In the genomic region with DNA sequence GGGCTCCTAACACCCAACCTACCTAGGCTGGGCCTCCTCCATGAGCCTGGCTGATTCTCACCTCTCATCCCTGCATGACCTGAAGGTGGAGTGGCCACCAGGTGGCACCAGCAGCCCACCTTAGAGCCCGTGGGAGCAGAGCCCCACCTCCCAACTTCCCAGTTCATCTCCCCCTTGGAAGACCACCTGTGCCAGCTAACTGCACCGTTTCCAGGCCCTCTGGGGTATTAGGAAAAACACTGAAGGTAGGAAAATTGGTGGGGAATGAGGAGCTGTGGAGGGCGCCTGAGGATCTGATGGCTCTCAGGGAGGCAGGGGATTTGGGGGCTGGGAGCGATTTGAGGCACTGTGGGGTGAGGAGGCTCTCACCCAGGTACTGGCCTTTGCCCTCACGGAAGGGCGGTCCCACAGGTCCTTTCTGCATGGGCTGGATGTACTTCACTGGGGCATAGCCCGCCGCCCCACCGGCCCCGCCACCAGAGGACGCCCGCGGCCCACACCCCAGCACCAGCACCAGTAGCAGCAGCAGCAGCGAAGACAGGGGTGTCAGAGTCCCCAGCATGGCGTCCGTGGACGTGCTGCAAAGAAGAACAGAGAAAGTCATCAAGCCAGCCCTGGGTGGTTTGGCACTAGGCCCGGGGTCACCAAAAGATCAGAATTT, we compare ENCODE assay signal across 8 cellular contexts. TPM values are rescaled to one million over a fixed set of nuclear protein-coding genes. Genes with fewer than 3 reads are reported as not detected.
DNase-seq lines count a peak whose midpoint lies in the region; ATAC-seq and TF ChIP-seq lines count a peak whose summit lies in the region.

No MANE protein-coding gene starts in this region.

- no peaks in the 10 kb centered on the region for H3K9me2 ChIP-seq in Loucy (replicated peaks; ENCODE audit: low read depth, low read length)

- peak overlapping the region; percentile 48 for H3K4me3 Mint-ChIP-seq in activated naive CD8-positive, alpha-beta T cell treated with anti-CD3 and anti-CD28 coated beads, Interleukin-2, amount 10 ng/mL, durations not matched to agents 7 days and 5 days

- POLR2A ChIA-PET in activated naive CD8-positive, alpha-beta T cell treated with anti-CD3 and anti-CD28 coated beads, Interleukin-2, amount 10 ng/mL, durations not matched to agents 7 days and 5 days (lab: Charles Lee) = interaction anchor here (1.0 kb wide), 1 partner anchor 36 kb away, joined by 6 read pairs; no protein-coding TSS in a partner anchor

- TF ChIP-seq CTCF in Loucy (conservative IDR thresholded peaks at IDR 0.05; ENCODE audit: low read length) (peak; percentile 91), cardiac muscle cell (IDR thresholded peaks at IDR 0.05; ENCODE audit: low read depth, low read length) (peak; percentile 65), psoas muscle (IDR thresholded peaks at IDR 0.05) (peak; percentile 86)

- 35 to 39% (median 35%) methylated on average over 17 to 18 of the region's 18 CpGs for WGBS in psoas muscle, 3 donors
- 33 to 36% methylated on average over 18 of the region's 18 CpGs for WGBS in aorta, 2 donors

- ATAC-seq in activated naive CD8-positive, alpha-beta T cell treated with anti-CD3 and anti-CD28 coated beads, Interleukin-2, amount 10 ng/mL, durations not matched to agents 7 days and 5 days (ENCODE audit: low read depth) = peak; percentile 85
- peak; percentile 87 to 94 (median 90) for ATAC-seq in psoas muscle
- peak; percentile 89 for ATAC-seq in aorta (ENCODE audit: low FRiP score)
- no peak for ATAC-seq in HG03354 (IDR thresholded peaks at IDR 0.05; ENCODE audit: poor library complexity, severe bottlenecking, unreplicated experiment)

- no peaks in the 10 kb centered on the region for H3F3A ChIP-seq in Loucy (ENCODE audit: low read depth)

- H3K27me3 ChIP-seq in Loucy (ENCODE audit: insufficient read depth, low read length, poor library complexity, severe bottlenecking) (no peaks in the 10 kb centered on the region), cardiac muscle cell (no peaks in the 10 kb centered on the region), psoas muscle (ENCODE audit: insufficient read depth in 3 of 3, low read length in 2 of 3) (no peaks in the 10 kb centered on the region), aorta (ENCODE audit: control insufficient read depth in 1 of 2, insufficient read depth in 2 of 2, low read length in 1 of 2) (no peaks in the 10 kb centered on the region)

- DNase-seq in GDM1 (lab: John Stamatoyannopoulos, UW) = peak; percentile 54
- peak; percentile 58 for DNase-seq in SW480 (ENCODE audit: low spot score)
- peak; percentile 87 for DNase-seq in activated naive CD8-positive, alpha-beta T cell treated with anti-CD3 and anti-CD28 coated beads, Interleukin-2, amount 10 ng/mL, durations not matched to agents 7 days and 5 days
- DNase-seq in cardiac muscle cell (ENCODE audit: low read depth in 1 of 2, low spot score in 1 of 2) = peak; percentile 82 to 84
- peak; percentile 79 to 89 for DNase-seq in psoas muscle
- DNase-seq in aorta = peak; percentile 89 to 94

- H3K4me3 ChIP-seq in Loucy (ENCODE audit: low read length, poor library complexity, severe bottlenecking) (peak overlapping the region; percentile 29), cardiac muscle cell (no peak overlapping the region), psoas muscle (no peak overlapping the region), aorta (ENCODE audit: low read length in 2 of 2) (no peak overlapping the region)

- H3K79me2 ChIP-seq in Loucy (ENCODE audit: insufficient read depth, low read length) = no peaks in the 10 kb centered on the region

- peak overlapping the region; percentile 61 for H3K27ac Mint-ChIP-seq in activated naive CD8-positive, alpha-beta T cell treated with anti-CD3 and anti-CD28 coated beads, Interleukin-2, amount 10 ng/mL, durations not matched to agents 7 days and 5 days

- peak overlapping the region; percentile 58 for H3K4me2 ChIP-seq in Loucy (ENCODE audit: low read depth, low read length, poor library complexity, severe bottlenecking)

- H3K36me3 ChIP-seq in Loucy (ENCODE audit: insufficient read depth, low read length) = no peaks in the 10 kb centered on the region
- peaks cover 7% of the 10 kb centered on the region for H3K36me3 ChIP-seq in cardiac muscle cell
- peaks cover 0 to 18% of the 10 kb centered on the region in 2 donors for H3K36me3 ChIP-seq in psoas muscle (ENCODE audit: insufficient read depth in 1 of 2, low read depth in 1 of 2)
- H3K36me3 ChIP-seq in aorta (ENCODE audit: control insufficient read depth in 1 of 2, insufficient read depth in 2 of 2, low read length in 1 of 2) = no peaks in the 10 kb centered on the region

- H3K9me3 Mint-ChIP-seq in activated naive CD8-positive, alpha-beta T cell treated with anti-CD3 and anti-CD28 coated beads, Interleukin-2, amount 10 ng/mL, durations not matched to agents 7 days and 5 days = no peaks in the 10 kb centered on the region

- intact Hi-C loops in psoas muscle (cut with DNase I) = loop anchor here (2.0 to 10.0 kb wide), 8 partner anchors 35 to 325 kb away; no protein-coding TSS in a partner anchor
- intact Hi-C loops in aorta (cut with DNase I) = loop anchor here (1.0 to 10.0 kb wide), 6 partner anchors 34 to 325 kb away; no protein-coding TSS in a partner anchor

- no peaks in the 10 kb centered on the region for H4K20me1 ChIP-seq in Loucy (ENCODE audit: insufficient read depth, low read length, poor library complexity, severe bottlenecking)

- H2AFZ ChIP-seq in Loucy (ENCODE audit: low read length) = peak overlapping the region; percentile 64; the same call in 1 of the 2 replicates

- peaks cover 6% of the 10 kb centered on the region for H3K4me1 Mint-ChIP-seq in activated naive CD8-positive, alpha-beta T cell treated with anti-CD3 and anti-CD28 coated beads, Interleukin-2, amount 10 ng/mL, durations not matched to agents 7 days and 5 days

- H3K27ac ChIP-seq in cardiac muscle cell (no peak overlapping the region), psoas muscle (no peak overlapping the region), aorta (ENCODE audit: low read depth in 1 of 2, low read length in 2 of 2) (no peak overlapping the region)

- no peak overlapping the region for H3K9ac ChIP-seq in Loucy (ENCODE audit: low read depth, low read length, poor library complexity, severe bottlenecking)

- peaks cover 2% of the 10 kb centered on the region for H3K27me3 Mint-ChIP-seq in activated naive CD8-positive, alpha-beta T cell treated with anti-CD3 and anti-CD28 coated beads, Interleukin-2, amount 10 ng/mL, durations not matched to agents 7 days and 5 days

- H3K9me3 ChIP-seq in Loucy (ENCODE audit: insufficient read depth, low read depth, low read length) (no peaks in the 10 kb centered on the region), cardiac muscle cell (ENCODE audit: low read depth) (no peaks in the 10 kb centered on the region), psoas muscle (no peaks in the 10 kb centered on the region), aorta (ENCODE audit: control insufficient read depth, low read length) (no peaks in the 10 kb centered on the region)

- no peaks in the 10 kb centered on the region for H3K36me3 Mint-ChIP-seq in activated naive CD8-positive, alpha-beta T cell treated with anti-CD3 and anti-CD28 coated beads, Interleukin-2, amount 10 ng/mL, durations not matched to agents 7 days and 5 days

- H3K4me1 ChIP-seq in Loucy (ENCODE audit: insufficient read depth, low read length, poor library complexity, severe bottlenecking) = no peaks in the 10 kb centered on the region
- no peaks in the 10 kb centered on the region for H3K4me1 ChIP-seq in cardiac muscle cell (ENCODE audit: low read depth)
- H3K4me1 ChIP-seq in psoas muscle = peaks cover 3% of the 10 kb centered on the region
- no peaks in the 10 kb centered on the region for H3K4me1 ChIP-seq in aorta (ENCODE audit: control insufficient read depth in 1 of 2, insufficient read depth in 2 of 2, low read length in 2 of 2)

RNA-seq across cellular contexts. Expression of a gene that starts 11.1 kb away (rescaled TPM):
- 10 to 100 TPM; 30.7 to 32.7 TPM for total RNA-seq in activated naive CD8-positive, alpha-beta T cell treated with anti-CD3 and anti-CD28 coated beads, Interleukin-2, amount 10 ng/mL, durations not matched to agents 7 days and 5 days
- 68.4 and 83.3 TPM in 2 replicates for total RNA-seq in cardiac muscle cell
- 59.7 and 60.4 TPM in 2 replicates for polyA plus RNA-seq in cardiac muscle cell
- total RNA-seq in psoas muscle = 10 to 100 TPM; 20.5 to 40.2 (median 28.8) TPM
- polyA plus RNA-seq in psoas muscle = 10 to 100 TPM; 41.4 to 56.4 (median 45.3) TPM
- 10 to 100 TPM; 15.9 to 21.2 TPM for total RNA-seq in aorta
- 10 to 100 TPM; 12.9 to 20.4 TPM for polyA plus RNA-seq in aorta

RNA-seq across cellular contexts. Expression of a gene that starts 15.9 kb away (rescaled TPM):
- not detected for total RNA-seq in activated naive CD8-positive, alpha-beta T cell treated with anti-CD3 and anti-CD28 coated beads, Interleukin-2, amount 10 ng/mL, durations not matched to agents 7 days and 5 days
- total RNA-seq in cardiac muscle cell (1.8 and 3.6 TPM in 2 replicates), psoas muscle (not detected), aorta (not detected)
- polyA plus RNA-seq in cardiac muscle cell (0.95 and 3.8 TPM in 2 replicates), psoas muscle (under 1 TPM in 2 of 3 donors, not detected in 1; 0.03 to 0.04 TPM), aorta (under 1 TPM in 1 of 2 donors, not detected in 1; 0.82 TPM)

RNA-seq across cellular contexts. Expression of a gene that starts 25.2 kb away (rescaled TPM):
- under 1 TPM; 0.17 to 0.19 TPM for total RNA-seq in activated naive CD8-positive, alpha-beta T cell treated with anti-CD3 and anti-CD28 coated beads, Interleukin-2, amount 10 ng/mL, durations not matched to agents 7 days and 5 days
- total RNA-seq in cardiac muscle cell = 0.11 and 0.57 TPM in 2 replicates
- polyA plus RNA-seq in cardiac muscle cell = 0.05 TPM in 1 of 2 replicates, not detected in the other
- under 1 TPM; 0.15 to 0.41 (median 0.30) TPM for total RNA-seq in psoas muscle
- polyA plus RNA-seq in psoas muscle = under 1 TPM; 0.06 to 0.12 (median 0.10) TPM
- total RNA-seq in aorta = 10 to 100 TPM; 37.5 to 48.5 TPM
- polyA plus RNA-seq in aorta = 10 to 100 TPM; 17.4 to 18.4 TPM

RNA-seq across cellular contexts. Expression of a gene that starts 49.5 kb away (rescaled TPM):
- 10 to 100 TPM; 51.7 to 52.5 TPM for total RNA-seq in activated naive CD8-positive, alpha-beta T cell treated with anti-CD3 and anti-CD28 coated beads, Interleukin-2, amount 10 ng/mL, durations not matched to agents 7 days and 5 days
- total RNA-seq in cardiac muscle cell = 83.5 and 99.6 TPM in 2 replicates
- 119 and 125 TPM in 2 replicates for polyA plus RNA-seq in cardiac muscle cell
- 10 to 100 TPM; 34.8 to 44.4 (median 38.7) TPM for total RNA-seq in psoas muscle
- polyA plus RNA-seq in psoas muscle = 10 to 100 TPM; 43.8 to 91.8 (median 73.0) TPM
- total RNA-seq in aorta = 10 to 100 TPM; 55.6 to 61.7 TPM
- polyA plus RNA-seq in aorta = 10 to 100 TPM; 81.0 to 90.7 TPM

RNA-seq across cellular contexts. Expression of a gene that starts 56.1 kb away (rescaled TPM):
- 100 to 1,000 TPM; 234 to 237 TPM for total RNA-seq in activated naive CD8-positive, alpha-beta T cell treated with anti-CD3 and anti-CD28 coated beads, Interleukin-2, amount 10 ng/mL, durations not matched to agents 7 days and 5 days
- total RNA-seq in cardiac muscle cell (224 and 239 TPM in 2 replicates), psoas muscle (100 to 1,000 TPM; 209 to 230 (median 215) TPM), aorta (100 to 1,000 TPM; 113 to 133 TPM)
- polyA plus RNA-seq in cardiac muscle cell (132 and 141 TPM in 2 replicates), psoas muscle (100 to 1,000 TPM; 117 to 342 (median 165) TPM), aorta (10 to 100 TPM; 52.8 to 81.2 TPM)

Comparison
In these comparisons a context has a peak if more than half of its experiments do, and no peak if none do; other contexts are left out.
1. RNA of a gene that starts 25.2 kb away (total RNA-seq): 37.5 to 48.5 TPM in aorta; 0.11 to 0.57 TPM in cardiac muscle cell, 0.15 to 0.41 TPM in psoas muscle and 0.17 to 0.19 TPM in activated naive CD8-positive, alpha-beta T cell treated with anti-CD3 and anti-CD28 coated beads, Interleukin-2, amount 10 ng/mL, durations not matched to agents 7 days and 5 days; every median in the first group is over 10 times any median in the second.
2. Peak in every context shown above with its lines, with median percentiles within 50 percentile points of each other: DNase-seq and CTCF ChIP-seq.